Comparison of ENCODE assay signal across 8 cellular contexts in genomic region chr7:157612664-157613561, GRCh38.
DNase-seq lines count a peak whose midpoint lies in the region; ATAC-seq and TF ChIP-seq lines count a peak whose summit lies in the region.

No MANE protein-coding gene starts in this region.

- peak overlapping the region in 1 of 10 donors; percentile 64 for H3K27ac ChIP-seq in heart right ventricle

- no peaks in the 10 kb centered on the region for H3K36me3 ChIP-seq in heart right ventricle

- H3K4me1 ChIP-seq in heart right ventricle = peaks cover 0 to 28% (median 8%) of the 10 kb centered on the region in 9 donors

- H3K4me3 ChIP-seq in GM08714 (ENCODE audit: low read length) (peak overlapping the region; percentile 40; the same call in 1 of the 2 replicates), heart right ventricle (peak overlapping the region; percentile 11 to 63 (median 49))

- peak in 2 of 9 donors; percentile 6 to 15 for TF ChIP-seq CTCF in heart right ventricle (IDR thresholded peaks at IDR 0.05)

- intact Hi-C loops in heart right ventricle (cut with DNase I) = no loop called here

- DNase-seq in activated T-cell treated with anti-CD3 and anti-CD28 coated beads for 24 hours (ENCODE audit: low read depth) (peak; percentile 32), heart right ventricle (peak in 1 of 2 donors; percentile 59), HPDE6-E6E7 (ENCODE audit: extremely low spot score) (no peak)
- peak in 3 of 4 experiments; percentile 33 to 37 (median 37) for DNase-seq in stimulated activated CD4-positive, alpha-beta T cell treated with anti-CD3 and anti-CD28 coated beads, Interleukin-1b, Interleukin-23, amount 100 ng/mL, for 24 hours (ENCODE audit: low read depth in 4 of 4, low spot score in 1 of 4)

- H3K9me3 ChIP-seq in heart right ventricle = no peaks in the 10 kb centered on the region

- 12 to 30% methylated on average over 77 to 79 of the region's 79 CpGs for WGBS in heart right ventricle, 2 donors

- peak; percentile 56 for ATAC-seq in HG03457 (IDR thresholded peaks at IDR 0.05; ENCODE audit: unreplicated experiment)
- peak; percentile 23 to 61 (median 38) for ATAC-seq in heart right ventricle
- no peak for ATAC-seq in GM21367 (IDR thresholded peaks at IDR 0.05; ENCODE audit: unreplicated experiment)
- ATAC-seq in GM19035 (IDR thresholded peaks at IDR 0.05; ENCODE audit: unreplicated experiment) = no peak

- H3K27me3 ChIP-seq in heart right ventricle = peaks cover 5 to 38% (median 26%) of the 10 kb centered on the region in 7 donors

Comparison
In these comparisons a context has a peak if more than half of its experiments do, and no peak if none do; other contexts are left out.
1. ATAC-seq: peak in HG03457 (single experiment) and heart right ventricle (8 of 8); none in GM21367 (single experiment) and GM19035 (single experiment).